In genomic region chr9:124029617-124030016, GRCh38 we compare ENCODE assay signal across 32 cellular contexts. TPM values are rescaled to one million over a fixed set of nuclear protein-coding genes. Genes with fewer than 3 reads are reported as not detected.
"Had no signal": no experiment of that assay in that cellular context is flagged by ENCODE, and none has a peak within 500 bp of the region (broad histone marks: within the 10 kb centered on the region; RNA-seq: fewer than 3 reads in every experiment).

No MANE protein-coding gene starts in this region.

- H3K36me3 ChIP-seq: adrenal gland, breast epithelium, MG63, SJSA1 had no signal

- FAIRE-seq: astrocyte, TTC549 had no signal

- H3K9me3 ChIP-seq: adrenal gland, body of pancreas, breast epithelium, MG63, SJSA1, SK-N-SH had no signal

- H3K9ac ChIP-seq: SK-N-SH had no signal

- ATAC-seq: activated CD4-positive, alpha-beta T cell treated with anti-CD3 and anti-CD28 coated beads for 36 hours; activated CD4-positive, CD25-positive, alpha-beta regulatory T cell treated with anti-CD3 and anti-CD28 coated beads, Interleukin-2, amount 50 U/mL, for 24 hours; activated CD8-positive, alpha-beta T cell treated with anti-CD3 and anti-CD28 coated beads, Interleukin-2, amount 10 ng/mL, durations not matched to agents 7 days and 5 days; activated naive CD4-positive, alpha-beta T cell treated with anti-CD3 and anti-CD28 coated beads, Interleukin-2, amount 50 U/mL, for 72 hours; body of pancreas; Panc1 had no signal

- H3K4me1 ChIP-seq: adrenal gland, body of pancreas, breast epithelium, SJSA1 had no signal

- H3K27ac ChIP-seq: adrenal gland, body of pancreas, breast epithelium, SJSA1 had no signal

- H3K27me3 ChIP-seq: MG63 had no signal

- DNase-seq: activated CD4-positive, alpha-beta T cell treated with anti-CD3 and anti-CD28 coated beads for 36 hours; activated CD4-positive, alpha-beta T cell treated with anti-CD3 and anti-CD28 coated beads, Interleukin-2, amount 10 ng/mL, durations not matched to agents 7 days and 5 days; activated CD4-positive, alpha-beta T cell treated with anti-CD3 and anti-CD28 coated beads, Interleukin-2, amount 50 U/mL, for 48 hours; activated CD8-positive, alpha-beta T cell treated with anti-CD3 and anti-CD28 coated beads, Interleukin-2, amount 10 ng/mL, durations not matched to agents 7 days and 5 days; activated gamma-delta T cell; activated naive CD4-positive, alpha-beta T cell treated with Interleukin-2 at 50 U/mL for 16 hours; activated T-cell treated with anti-CD3 and anti-CD28 coated beads, Interleukin-2, amount 50 U/mL, for 24 hours; adrenal gland; body of pancreas; Kasumi-1; MG63; NCI-H1048; NCI-H1105 treated with DMSO at 0.1 percent for 48 hours; NCI-H1436; NCI-H1694; NCI-H1930; NCI-H2081 treated with DMSO at 0.1 percent for 48 hours; NCI-H226; NCI-H446 treated with DMSO at 0.1 percent for 48 hours; NCI-H524; NCI-H69; NCI-H82; SHP77 treated with DMSO at 0.1 percent for 48 hours; SK-N-SH had no signal

- H3K4me2 ChIP-seq: SK-N-SH had no signal

- H3K4me3 ChIP-seq: adrenal gland, body of pancreas, breast epithelium, MG63, SJSA1 had no signal

RNA-seq across cellular contexts. Expression of gene LHX2, which starts 18.0 kb away (rescaled TPM):
- total RNA-seq: activated CD4-positive, alpha-beta T cell treated with anti-CD3 and anti-CD28 coated beads for 36 hours; activated CD4-positive, alpha-beta T cell treated with anti-CD3 and anti-CD28 coated beads, Interleukin-2, amount 10 ng/mL, durations not matched to agents 7 days and 5 days; activated CD8-positive, alpha-beta T cell treated with anti-CD3 and anti-CD28 coated beads, Interleukin-2, amount 10 ng/mL, durations not matched to agents 7 days and 5 days; activated naive CD4-positive, alpha-beta T cell treated with anti-CD3 and anti-CD28 coated beads, Interleukin-2, amount 50 U/mL, for 72 hours; activated T-helper 2 cell treated with anti-CD3 and anti-CD28 coated beads, Interferon-gamma antibody, Interleukin-2, Interleukin-4, amounts not matched to agents 10 μg/mL and 5 μg/mL and 100 μg/mL, durations not matched to agents 14 hours and 24 hours and 36 hours; body of pancreas; breast epithelium had no signal
- polyA plus RNA-seq: SK-N-SH had no signal
